23 cellular contexts compared by ENCODE assay signal in the genomic region with DNA sequence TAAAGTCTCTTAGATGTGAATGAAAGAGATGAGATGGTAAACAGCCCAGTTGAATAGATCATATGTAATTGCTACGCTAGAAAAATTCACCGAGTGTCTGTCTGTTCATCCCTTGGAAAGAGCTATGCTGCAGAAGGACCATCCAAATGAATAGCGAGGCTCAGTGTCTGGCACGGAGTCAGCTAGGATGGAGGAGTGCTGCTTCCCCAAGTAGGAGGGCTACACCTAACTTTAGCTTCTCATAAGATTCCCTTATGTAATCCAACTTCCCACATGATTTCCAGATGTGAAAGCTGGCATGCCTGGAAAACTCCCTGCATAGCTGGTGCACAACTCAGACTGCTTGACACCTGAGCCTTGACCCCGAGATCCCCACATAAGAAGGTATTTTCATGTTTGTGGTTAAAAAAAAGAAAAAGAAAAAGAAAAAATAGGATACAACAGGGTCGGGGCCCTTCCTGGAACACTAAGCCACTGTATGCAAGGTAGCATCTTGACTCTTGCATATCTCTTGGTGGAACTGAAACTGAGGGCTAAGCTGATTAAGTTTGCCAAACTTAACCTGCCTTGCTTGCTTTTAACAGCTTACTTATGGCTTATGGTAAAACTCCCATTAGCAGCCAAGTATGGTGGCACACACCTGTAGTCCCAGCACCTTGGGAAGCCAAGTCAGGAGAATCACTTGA.
DNase-seq lines count a peak whose midpoint lies in the region; ATAC-seq and TF ChIP-seq lines count a peak whose summit lies in the region.
"Had no signal": no experiment of that assay in that cellular context is flagged by ENCODE, and none has a peak within 500 bp of the region (broad histone marks: within the 10 kb centered on the region; RNA-seq: fewer than 3 reads in every experiment).

No MANE protein-coding gene starts in this region.

- H3K4me3 Mint-ChIP-seq in osteocyte (ENCODE audit: unreplicated experiment) = no peak overlapping the region
- H3K4me3 Mint-ChIP-seq: activated CD8-positive, alpha-beta memory T cell treated with anti-CD3 and anti-CD28 coated beads, Interleukin-2, amount 10 ng/mL, durations not matched to agents 7 days and 5 days; stimulated activated naive CD8-positive, alpha-beta T cell treated with anti-CD3 and anti-CD28 coated beads, Interleukin-15, Interleukin-2, amounts not matched to agents 100 ng/mL and 50 ng/mL, for 24 hours had no signal

- H3K9me3 Mint-ChIP-seq in osteocyte (ENCODE audit: unreplicated experiment) = no peaks in the 10 kb centered on the region
- H3K9me3 Mint-ChIP-seq: activated T-helper 2 cell treated with anti-CD3 and anti-CD28 coated beads, Interferon-gamma antibody, Interleukin-2, Interleukin-4, amounts not matched to agents 10 μg/mL and 5 μg/mL and 100 μg/mL, durations not matched to agents 14 hours and 24 hours and 36 hours had no signal

- no peaks in the 10 kb centered on the region for H3K36me3 Mint-ChIP-seq in osteocyte (ENCODE audit: unreplicated experiment)

- DNase-seq in AG10803 (ENCODE audit: low read depth) (peak; percentile 8), fibroblast of pulmonary artery (ENCODE audit: low read depth) (peak; percentile 39), NCI-H1092 (lab: John Stamatoyannopoulos, UW) (no peak), T1000 (lab: John Stamatoyannopoulos, UW) (no peak), osteocyte (ENCODE audit: extremely low spot score, unreplicated experiment) (no peak), NCI-H146 treated with DMSO at 0.1 percent for 48 hours (lab: John Stamatoyannopoulos, UW; ENCODE audit: unreplicated experiment) (no peak)
- DNase-seq: activated CD4-positive, alpha-beta T cell treated with anti-CD3 and anti-CD28 coated beads for 1 hour; activated CD8-positive, alpha-beta memory T cell treated with anti-CD3 and anti-CD28 coated beads, Interleukin-2, amount 10 ng/mL, durations not matched to agents 7 days and 5 days; C1 segment of cervical spinal cord; foreskin melanocyte; GF-D8; IMR-90; mesendoderm; MG63; naive thymus-derived CD8-positive, alpha-beta T cell; NCI-H1694; NK-92 treated with Interleukin-12 subunit alpha and Interleukin-12 subunit beta, amount 100 ng/mL, for 24 hours; RPMI8226; trophoblast cell had no signal

- TF ChIP-seq CTCF in AG10803 (conservative IDR thresholded peaks at IDR 0.05; ENCODE audit: low read length) (no peak), fibroblast of pulmonary artery (IDR thresholded peaks at IDR 0.05; ENCODE audit: low read length, missing control alignments) (no peak), osteocyte (IDR thresholded peaks at IDR 0.05) (no peak)

- no peak overlapping the region for H3K27ac Mint-ChIP-seq in osteocyte (ENCODE audit: unreplicated experiment)
- H3K27ac Mint-ChIP-seq: activated CD8-positive, alpha-beta memory T cell treated with anti-CD3 and anti-CD28 coated beads, Interleukin-2, amount 10 ng/mL, durations not matched to agents 7 days and 5 days; activated T-helper 2 cell treated with anti-CD3 and anti-CD28 coated beads, Interferon-gamma antibody, Interleukin-2, Interleukin-4, amounts not matched to agents 10 μg/mL and 5 μg/mL and 100 μg/mL, durations not matched to agents 14 hours and 24 hours and 36 hours; naive thymus-derived CD8-positive, alpha-beta T cell; stimulated activated naive CD8-positive, alpha-beta T cell treated with anti-CD3 and anti-CD28 coated beads, Interleukin-15, Interleukin-2, amounts not matched to agents 100 ng/mL and 50 ng/mL, for 24 hours had no signal

- H3K4me3 ChIP-seq in AG10803 (ENCODE audit: low read length) (no peak overlapping the region), fibroblast of pulmonary artery (replicated peaks; ENCODE audit: low read depth, low read length) (no peak overlapping the region)
- H3K4me3 ChIP-seq: MG63 had no signal

- peaks cover 21% of the 10 kb centered on the region for H3K27me3 Mint-ChIP-seq in osteocyte (ENCODE audit: unreplicated experiment)
- H3K27me3 Mint-ChIP-seq: naive thymus-derived CD8-positive, alpha-beta T cell had no signal

- ATAC-seq in GM21423 (IDR thresholded peaks at IDR 0.05; ENCODE audit: unreplicated experiment) = peak; percentile 37
- peak; percentile 32 for ATAC-seq in HG03565 (IDR thresholded peaks at IDR 0.05; ENCODE audit: unreplicated experiment)
- ATAC-seq: activated CD8-positive, alpha-beta memory T cell treated with anti-CD3 and anti-CD28 coated beads, Interleukin-2, amount 10 ng/mL, durations not matched to agents 7 days and 5 days; naive thymus-derived CD8-positive, alpha-beta T cell had no signal

- H3K4me1 Mint-ChIP-seq in osteocyte (ENCODE audit: unreplicated experiment) = no peaks in the 10 kb centered on the region
- H3K4me1 Mint-ChIP-seq: naive thymus-derived CD8-positive, alpha-beta T cell had no signal

Comparison
In these comparisons a context has a peak if more than half of its experiments do, and no peak if none do; other contexts are left out.
1. DNase-seq: peak in AG10803 (single experiment) and fibroblast of pulmonary artery (single experiment); none in NCI-H1092 (single experiment), T1000 (single experiment), osteocyte (single experiment) and NCI-H146 treated with DMSO at 0.1 percent for 48 hours (single experiment).